ENCODE assay signal across 13 cellular contexts in genomic region chr2:162113771-162114168, GRCh38. TPM values are rescaled to one million over a fixed set of nuclear protein-coding genes. Genes with fewer than 3 reads are reported as not detected.
A peak's percentile ranks its signal among the peaks of the same experiment; 100 is the strongest.
DNase-seq lines count a peak whose midpoint lies in the region; ATAC-seq and TF ChIP-seq lines count a peak whose summit lies in the region.
"Had no signal": no experiment of that assay in that cellular context is flagged by ENCODE, and none has a peak within 500 bp of the region (broad histone marks: within the 10 kb centered on the region; RNA-seq: fewer than 3 reads in every experiment).

No MANE protein-coding gene starts in this region.

- no peak overlapping the region for H2BK5ac ChIP-seq in mesenchymal stem cell (ENCODE audit: low read depth, low read length, poor library complexity, severe bottlenecking)

- no peak overlapping the region for H2AFZ ChIP-seq in mesenchymal stem cell (ENCODE audit: low read depth, low read length)

- H3K4me1 Mint-ChIP-seq in CD14-positive monocyte = peaks cover 39% of the 10 kb centered on the region
- H3K4me1 Mint-ChIP-seq: brain had no signal

- H3K18ac ChIP-seq in mesenchymal stem cell (ENCODE audit: low read depth in 1 of 2, low read length in 2 of 2) = no peak overlapping the region

- no peak overlapping the region for H2AK5ac ChIP-seq in mesenchymal stem cell (ENCODE audit: low read length, severe bottlenecking)

- H3K27ac Mint-ChIP-seq in CD14-positive monocyte = peak overlapping the region in 5 of 7 donors; percentile 25 to 78 (median 60)
- H3K27ac Mint-ChIP-seq: activated CD8-positive, alpha-beta T cell treated with anti-CD3 and anti-CD28 coated beads for 36 hours; brain had no signal

- ATAC-seq in GM21576 (IDR thresholded peaks at IDR 0.05; ENCODE audit: unreplicated experiment) (no peak), GM18867 (IDR thresholded peaks at IDR 0.05; ENCODE audit: unreplicated experiment) (no peak)
- ATAC-seq: activated CD8-positive, alpha-beta T cell treated with anti-CD3 and anti-CD28 coated beads for 36 hours; Panc1 had no signal

- no peak overlapping the region for H4K91ac ChIP-seq in mesenchymal stem cell (ENCODE audit: low read length)

- H3K27ac ChIP-seq in mesenchymal stem cell (ENCODE audit: low read length, poor library complexity, severe bottlenecking) = no peak overlapping the region

- H2BK12ac ChIP-seq in mesenchymal stem cell (ENCODE audit: low read length in 2 of 2) = no peak overlapping the region

- H3K4me1 ChIP-seq in mesenchymal stem cell (ENCODE audit: control insufficient read depth, insufficient read depth, low read depth, low read length) = no peaks in the 10 kb centered on the region

- H2BK15ac ChIP-seq in mesenchymal stem cell (ENCODE audit: low read depth, poor library complexity, severe bottlenecking) = no peak overlapping the region

- no peak overlapping the region for H3K14ac ChIP-seq in mesenchymal stem cell (ENCODE audit: low read length in 2 of 2)

- peaks cover 10% of the 10 kb centered on the region for H3K9me3 ChIP-seq in mesenchymal stem cell (ENCODE audit: control insufficient read depth, low read length)

- WGBS in mesenchymal stem cell = no CpG with 5 or more reads among the region's 1 CpG

- H3K4me2 ChIP-seq in mesenchymal stem cell (ENCODE audit: low read length, poor library complexity, severe bottlenecking) = no peak overlapping the region

- DNase-seq in CD14-positive monocyte (ENCODE audit: low spot score) (no peak), NCI-H226 (peak; percentile 71), epithelial cell of proximal tubule (ENCODE audit: low read depth) (peak; percentile 76), mesenchymal stem cell (peak; percentile 82), posterior cingulate gyrus (no peak)
- no peak for DNase-seq in effector CD8-positive, alpha-beta T cell (lab: John Stamatoyannopoulos, UW)
- DNase-seq: activated CD8-positive, alpha-beta T cell treated with anti-CD3 and anti-CD28 coated beads for 36 hours; DMS 273 treated with DMSO at 0.1 percent for 48 hours had no signal

- no peak overlapping the region for H3K4ac ChIP-seq in mesenchymal stem cell (ENCODE audit: low read depth in 1 of 2, low read length in 2 of 2)

- peaks cover 0 to 6% (median 3%) of the 10 kb centered on the region in 7 donors for H3K9me3 Mint-ChIP-seq in CD14-positive monocyte

- no peak overlapping the region for H2BK120ac ChIP-seq in mesenchymal stem cell (ENCODE audit: low read depth, low read length)

- H3K9ac ChIP-seq in mesenchymal stem cell (ENCODE audit: low read length) = peak overlapping the region; percentile 48

- H3K27me3 Mint-ChIP-seq in CD14-positive monocyte (ENCODE audit: low read depth in 3 of 3) = peaks cover 0 to 2% (median 2%) of the 10 kb centered on the region in 3 donors
- H3K27me3 Mint-ChIP-seq: activated CD8-positive, alpha-beta T cell treated with anti-CD3 and anti-CD28 coated beads for 36 hours; brain had no signal

- intact Hi-C loops in CD14-positive monocyte (cut with micrococcal nuclease) (loop anchor here in 1 of 2 donors (5.0 kb wide), 1 partner anchor 96 kb away; no protein-coding TSS in a partner anchor), posterior cingulate gyrus (cut with DNase I) (no loop called here)

- H4K8ac ChIP-seq in mesenchymal stem cell (ENCODE audit: low read length) = no peak overlapping the region

- no peak for TF ChIP-seq CTCF in CD14-positive monocyte (IDR thresholded peaks at IDR 0.05)
- TF ChIP-seq CTCF in epithelial cell of proximal tubule (conservative IDR thresholded peaks at IDR 0.05; ENCODE audit: low read depth, low read length) = no peak

- H3K23ac ChIP-seq in mesenchymal stem cell (ENCODE audit: low read length in 2 of 2) = no peak overlapping the region

- H3K27me3 ChIP-seq in mesenchymal stem cell (ENCODE audit: control insufficient read depth in 1 of 2, insufficient read depth in 1 of 2, low read length in 2 of 2) = no peaks in the 10 kb centered on the region

- H3K79me1 ChIP-seq in mesenchymal stem cell (replicated peaks; ENCODE audit: low read length, poor library complexity, severe bottlenecking) = no peaks in the 10 kb centered on the region

- H3K36me3 Mint-ChIP-seq in CD14-positive monocyte = no peaks in the 10 kb centered on the region

- H3K36me3 ChIP-seq in mesenchymal stem cell (ENCODE audit: control insufficient read depth in 1 of 2, insufficient read depth in 2 of 2, low read depth in 1 of 2, low read length in 2 of 2) = no peaks in the 10 kb centered on the region

- H3K4me3 ChIP-seq in epithelial cell of proximal tubule (ENCODE audit: low read depth, low read length) (no peak overlapping the region), mesenchymal stem cell (ENCODE audit: insufficient read depth in 1 of 2, low read depth in 1 of 2, low read length in 2 of 2) (no peak overlapping the region)

- peak overlapping the region in 1 of 2 donors; percentile 15 for H3K4me3 Mint-ChIP-seq in CD14-positive monocyte
- H3K4me3 Mint-ChIP-seq: activated CD8-positive, alpha-beta T cell treated with anti-CD3 and anti-CD28 coated beads for 36 hours; brain had no signal

RNA-seq across cellular contexts. Expression of gene GCG, which starts 38.3 kb away (rescaled TPM):
- polyA plus RNA-seq in CD14-positive monocyte = not detected
- not detected in 2 replicates for total RNA-seq in epithelial cell of proximal tubule
- not detected for polyA plus RNA-seq in mesenchymal stem cell (2013, experiment 1 of 2)
- polyA plus RNA-seq in mesenchymal stem cell (2013, experiment 2 of 2) = not detected
- total RNA-seq: activated CD8-positive, alpha-beta T cell treated with anti-CD3 and anti-CD28 coated beads for 36 hours; subcutaneous adipose tissue had no signal

RNA-seq across cellular contexts. Expression of gene DPP4, which starts 39.8 kb away (rescaled TPM):
- under 1 TPM in 1 of 2 donors, not detected in 1; 0.46 TPM for polyA plus RNA-seq in CD14-positive monocyte
- total RNA-seq in epithelial cell of proximal tubule = 52.9 and 104 TPM in 2 replicates
- polyA plus RNA-seq in mesenchymal stem cell (2013, experiment 1 of 2) = 80.0 TPM
- polyA plus RNA-seq in mesenchymal stem cell (2013, experiment 2 of 2) = 82.7 TPM

Comparison
In these comparisons a context has a peak if more than half of its experiments do, and no peak if none do; other contexts are left out.
1. DNase-seq: peak in NCI-H226 (single experiment), epithelial cell of proximal tubule (single experiment) and mesenchymal stem cell (single experiment); none in CD14-positive monocyte (single experiment), effector CD8-positive, alpha-beta T cell (single experiment) and posterior cingulate gyrus (0 of 10).